18 cellular contexts compared by ENCODE assay signal in the genomic region with DNA sequence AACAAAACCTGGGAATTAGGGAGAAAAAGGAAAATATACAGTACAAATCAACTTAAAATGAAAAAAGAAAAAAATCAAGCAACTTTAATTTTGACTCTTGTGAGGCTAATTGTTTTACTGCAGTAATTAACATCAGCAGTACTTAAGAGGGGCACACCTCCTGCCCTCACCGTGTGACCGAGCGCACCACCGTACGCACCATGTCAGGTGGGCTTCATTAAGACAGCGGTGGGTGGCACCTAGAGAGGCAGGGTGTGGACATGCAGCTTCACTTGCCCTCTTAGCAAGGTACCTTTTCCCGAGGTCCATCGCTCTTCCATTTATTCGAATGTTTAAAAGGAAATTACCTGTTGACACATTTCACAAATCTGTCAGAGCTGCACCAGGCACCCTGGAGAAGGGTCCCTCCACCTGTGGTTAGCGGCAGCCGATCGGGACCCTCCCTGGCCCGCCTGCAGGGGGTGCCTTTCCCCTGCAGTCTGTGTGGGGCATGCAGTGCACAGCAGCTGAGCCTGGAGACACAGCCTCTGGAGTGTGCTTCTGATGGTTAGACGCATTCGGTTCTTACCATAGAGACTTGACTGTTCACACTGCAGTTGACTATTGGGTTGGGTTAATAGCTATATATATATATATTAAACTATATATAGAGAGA.
DNase-seq lines count a peak whose midpoint lies in the region; ATAC-seq, FAIRE-seq and TF ChIP-seq lines count a peak whose summit lies in the region.
"Had no signal": no experiment of that assay in that cellular context is flagged by ENCODE, and none has a peak within 500 bp of the region (broad histone marks: within the 10 kb centered on the region; RNA-seq: fewer than 3 reads in every experiment).

No MANE protein-coding gene starts in this region.

- no peak for FAIRE-seq in endothelial cell of umbilical vein (lab: Jason Lieb, UNC)
- FAIRE-seq: bronchial epithelial cell, urothelium cell line had no signal

- H3K27ac Mint-ChIP-seq in MCF 10A (ENCODE audit: low read depth, unreplicated experiment): no peak overlapping the region
- H3K27ac Mint-ChIP-seq in activated T-helper 17 cell treated with anti-CD3 and anti-CD28 coated beads, Interleukin-2, amount 50 U/mL, for 72 hours: no peak overlapping the region
- H3K27ac Mint-ChIP-seq: activated T-cell treated with anti-CD3 and anti-CD28 coated beads, Interleukin-2, amount 50 U/mL, for 72 hours; IgD-negative memory B cell; nephron had no signal

- no peak overlapping the region for H3K4me3 Mint-ChIP-seq in MCF 10A (ENCODE audit: unreplicated experiment)
- H3K4me3 Mint-ChIP-seq in activated T-helper 17 cell treated with anti-CD3 and anti-CD28 coated beads, Interleukin-2, amount 50 U/mL, for 72 hours: no peak overlapping the region
- H3K4me3 Mint-ChIP-seq: activated T-cell treated with anti-CD3 and anti-CD28 coated beads, Interleukin-2, amount 50 U/mL, for 72 hours; IgD-negative memory B cell; nephron had no signal

- peaks cover 31% of the 10 kb centered on the region for H3K36me3 Mint-ChIP-seq in MCF 10A (ENCODE audit: insufficient read depth, unreplicated experiment)
- peaks cover 46% of the 10 kb centered on the region for H3K36me3 Mint-ChIP-seq in activated T-helper 17 cell treated with anti-CD3 and anti-CD28 coated beads, Interleukin-2, amount 50 U/mL, for 72 hours (ENCODE audit: low read depth)

- no peak overlapping the region for H3K4me3 ChIP-seq in breast epithelium
- H3K4me3 ChIP-seq in NB4 (ENCODE audit: low read depth, low read length): no peak overlapping the region
- no peak overlapping the region for H3K4me3 ChIP-seq in endothelial cell of umbilical vein (replicated peaks in 1 of 3; ENCODE audit: insufficient read depth in 1 of 3, low read depth in 1 of 3, low read length in 3 of 3)
- no peak overlapping the region for H3K4me3 ChIP-seq in retinal pigment epithelial cell (ENCODE audit: low read length)
- no peak overlapping the region for H3K4me3 ChIP-seq in body of pancreas
- H3K4me3 ChIP-seq: BLaER1 had no signal

- TF ChIP-seq CTCF in MCF 10A (IDR thresholded peaks at IDR 0.05; ENCODE audit: unreplicated experiment): no peak
- no peak for TF ChIP-seq CTCF in breast epithelium (IDR thresholded peaks at IDR 0.05)
- TF ChIP-seq CTCF in NB4 (IDR thresholded peaks at IDR 0.05; ENCODE audit: low read depth, low read length): peak; percentile 29
- TF ChIP-seq CTCF in endothelial cell of umbilical vein (IDR thresholded peaks at IDR 0.05; ENCODE audit: extremely low read depth in 1 of 2, insufficient read depth in 1 of 2, low read depth in 1 of 2, low read length in 2 of 2): peak; percentile 21 to 37
- peak; percentile 51 for TF ChIP-seq CTCF in retinal pigment epithelial cell (conservative IDR thresholded peaks at IDR 0.05; ENCODE audit: low read depth, low read length)
- no peak for TF ChIP-seq CTCF in body of pancreas (IDR thresholded peaks at IDR 0.05)

- peaks cover 7% of the 10 kb centered on the region for H3K4me1 Mint-ChIP-seq in MCF 10A (ENCODE audit: insufficient read depth, unreplicated experiment)
- peaks cover 5% of the 10 kb centered on the region for H3K4me1 Mint-ChIP-seq in activated T-helper 17 cell treated with anti-CD3 and anti-CD28 coated beads, Interleukin-2, amount 50 U/mL, for 72 hours

- BruUV-seq in MCF 10A (replicated peaks; lab: Mats Ljungman, UMichigan) (no TSS peak), endothelial cell of umbilical vein (replicated peaks; lab: Mats Ljungman, UMichigan) (no TSS peak)

- H3K36me3 ChIP-seq in breast epithelium: no peaks in the 10 kb centered on the region
- peaks cover 0 to 5% of the 10 kb centered on the region in 2 experiments for H3K36me3 ChIP-seq in endothelial cell of umbilical vein (ENCODE audit: control insufficient read depth in 2 of 2, extremely low read depth in 1 of 2, insufficient read depth in 2 of 2, low read length in 2 of 2)
- H3K36me3 ChIP-seq in body of pancreas (replicated peaks in 1 of 2; ENCODE audit: insufficient read depth in 1 of 2, low read depth in 2 of 2): peaks cover 0 to 4% of the 10 kb centered on the region in 2 donors

- CTCF ChIA-PET in MCF 10A (lab: Yijun Ruan, JAX) (interaction anchor here (0.5 to 1.4 kb wide), 4 partner anchors 15 to 1888 kb away, joined by 3 read pairs; no protein-coding TSS in a partner anchor), endothelial cell of umbilical vein (lab: Charles Lee) (interaction anchor here (0.8 to 1.9 kb wide), 7 partner anchors 9 to 93 kb away, joined by 3 to 7 read pairs (median 5); no protein-coding TSS in a partner anchor)

- no peak overlapping the region for H2AFZ ChIP-seq in endothelial cell of umbilical vein (ENCODE audit: low read depth, low read length)

- TF ChIP-seq POLR2A in breast epithelium (IDR thresholded peaks at IDR 0.05) (no peak), NB4 (IDR thresholded peaks at IDR 0.05; ENCODE audit: extremely low read depth, insufficient read length) (no peak), endothelial cell of umbilical vein (IDR thresholded peaks at IDR 0.05; ENCODE audit: low read depth, low read length) (no peak), body of pancreas (IDR thresholded peaks at IDR 0.05) (no peak)

- H3K9me1 ChIP-seq in endothelial cell of umbilical vein (replicated peaks; ENCODE audit: control insufficient read depth, extremely low read depth, insufficient read depth, low read length): no peaks in the 10 kb centered on the region

- intact Hi-C loops in MCF 10A (cut with micrococcal nuclease) (no loop called here), breast epithelium (cut with DNase I; ENCODE audit: low total_unique reads) (no loop called here), endothelial cell of umbilical vein (cut with micrococcal nuclease) (no loop called here), body of pancreas (cut with DNase I) (no loop called here)

- no peak overlapping the region for H3K4me2 ChIP-seq in endothelial cell of umbilical vein (ENCODE audit: insufficient read depth, low read length)
- H3K4me2 ChIP-seq: BLaER1 had no signal

- H3K9me3 ChIP-seq in breast epithelium (no peaks in the 10 kb centered on the region), endothelial cell of umbilical vein (replicated peaks; ENCODE audit: control insufficient read depth, insufficient read depth, low read length) (no peaks in the 10 kb centered on the region), body of pancreas (no peaks in the 10 kb centered on the region)
- H3K9me3 ChIP-seq: BLaER1 had no signal

- H3K9ac ChIP-seq in endothelial cell of umbilical vein (replicated peaks; ENCODE audit: extremely low read depth, insufficient read depth, low read length): no peak overlapping the region
- H3K9ac ChIP-seq: BLaER1 had no signal

- H3K4me1 ChIP-seq in breast epithelium (peaks cover 2 to 8% of the 10 kb centered on the region in 2 donors), endothelial cell of umbilical vein (ENCODE audit: control insufficient read depth, extremely low read depth, insufficient read depth, low read length) (peaks cover 19% of the 10 kb centered on the region), body of pancreas (peaks cover 13% of the 10 kb centered on the region)

- no peaks in the 10 kb centered on the region for H3K27me3 ChIP-seq in breast epithelium
- H3K27me3 ChIP-seq in endothelial cell of umbilical vein (ENCODE audit: control insufficient read depth in 2 of 2, insufficient read depth in 2 of 2, low read length in 2 of 2): no peaks in the 10 kb centered on the region
- no peaks in the 10 kb centered on the region for H3K27me3 ChIP-seq in body of pancreas
- H3K27me3 ChIP-seq: BLaER1 had no signal

- H3K27ac ChIP-seq in breast epithelium (no peak overlapping the region), endothelial cell of umbilical vein (ENCODE audit: insufficient read depth, low read depth, low read length) (no peak overlapping the region), body of pancreas (no peak overlapping the region)
- H3K27ac ChIP-seq: BLaER1 had no signal

- H3K79me2 ChIP-seq in endothelial cell of umbilical vein (ENCODE audit: control insufficient read depth, insufficient read depth, low read length): no peaks in the 10 kb centered on the region

- DNase-seq in MCF 10A (ENCODE audit: unreplicated experiment) (peak; percentile 9), breast epithelium (ENCODE audit: low spot score in 2 of 2) (no peak), NB4 (ENCODE audit: low read depth) (peak; percentile 29), endothelial cell of umbilical vein (ENCODE audit: low read depth, low spot score) (no peak), retinal pigment epithelial cell (ENCODE audit: low read depth) (no peak), NCI-H1048 (lab: John Stamatoyannopoulos, UW) (no peak), body of pancreas (no peak)
- DNase-seq: activated T-cell treated with anti-CD3 and anti-CD28 coated beads, Interleukin-2, amount 50 U/mL, for 72 hours; NCI-H2171; SHP77 treated with DMSO at 0.1 percent for 48 hours; stimulated activated CD4-positive, alpha-beta T cell treated with anti-CD3 and anti-CD28 coated beads, Interleukin-12 subunit alpha, Interleukin-12 subunit beta, amount 100 ng/mL, for 4 hours; stimulated activated CD8-positive, alpha-beta memory T cell treated with anti-CD3 and anti-CD28 coated beads, Interleukin-4, amount 100 ng/mL, for 48 hours had no signal

- H3K9me3 Mint-ChIP-seq in MCF 10A (ENCODE audit: unreplicated experiment): no peaks in the 10 kb centered on the region
- no peaks in the 10 kb centered on the region for H3K9me3 Mint-ChIP-seq in activated T-helper 17 cell treated with anti-CD3 and anti-CD28 coated beads, Interleukin-2, amount 50 U/mL, for 72 hours
- H3K9me3 Mint-ChIP-seq: activated T-cell treated with anti-CD3 and anti-CD28 coated beads, Interleukin-2, amount 50 U/mL, for 72 hours; IgD-negative memory B cell; nephron had no signal

- POLR2A ChIA-PET in MCF 10A (lab: Yijun Ruan, JAX): interaction anchor here (0.6 to 1.7 kb wide), 2 partner anchors 10 to 56 kb away, joined by 3 to 5 read pairs; no protein-coding TSS in a partner anchor
- POLR2A ChIA-PET in endothelial cell of umbilical vein (lab: Charles Lee): no interaction called here

- dilution Hi-C loops in endothelial cell of umbilical vein (cut with MboI; ENCODE audit: extremely low pct_ligation_motif_present, low sequenced_read_pairs): no loop called here

- ATAC-seq in activated T-helper 17 cell treated with anti-CD3 and anti-CD28 coated beads, Interleukin-2, amount 50 U/mL, for 72 hours (replicated peaks): no peak
- no peak for ATAC-seq in body of pancreas

- no peaks in the 10 kb centered on the region for H4K20me1 ChIP-seq in endothelial cell of umbilical vein (replicated peaks; ENCODE audit: control insufficient read depth, extremely low read depth, insufficient read depth, low read length)

- 87 to 90% methylated on average over 15 of the region's 15 CpGs for WGBS in body of pancreas, 2 donors

- H3K27me3 Mint-ChIP-seq in MCF 10A (ENCODE audit: insufficient read depth, unreplicated experiment): no peaks in the 10 kb centered on the region
- H3K27me3 Mint-ChIP-seq in activated T-helper 17 cell treated with anti-CD3 and anti-CD28 coated beads, Interleukin-2, amount 50 U/mL, for 72 hours: no peaks in the 10 kb centered on the region
- H3K27me3 Mint-ChIP-seq: IgD-negative memory B cell had no signal

TF ChIP-seq in endothelial cell of umbilical vein, 7 proteins besides CTCF, POLR2A, EP300 and RAD21 (continues in another document):
- TF ChIP-seq GATA2 (IDR thresholded peaks at IDR 0.05; ENCODE audit: insufficient read depth, insufficient read length, low read depth, low read length): no peak
- no peak for TF ChIP-seq FOS (IDR thresholded peaks at IDR 0.05; ENCODE audit: borderline replicate concordance, insufficient read depth, low read length)
- TF ChIP-seq MYC (IDR thresholded peaks at IDR 0.05; ENCODE audit: low read depth, low read length): no peak

Comparison
In these comparisons a context has a peak if more than half of its experiments do, and no peak if none do; other contexts are left out.
1. DNase-seq: peak in MCF 10A (single experiment) and NB4 (single experiment); none in breast epithelium (0 of 2), endothelial cell of umbilical vein (single experiment), retinal pigment epithelial cell (single experiment), NCI-H1048 (single experiment) and body of pancreas (0 of 4).
2. CTCF ChIP-seq: peak in NB4 (single experiment), endothelial cell of umbilical vein (2 of 2) and retinal pigment epithelial cell (single experiment); none in MCF 10A (single experiment), breast epithelium (0 of 3) and body of pancreas (0 of 7).